In the genomic region with DNA sequence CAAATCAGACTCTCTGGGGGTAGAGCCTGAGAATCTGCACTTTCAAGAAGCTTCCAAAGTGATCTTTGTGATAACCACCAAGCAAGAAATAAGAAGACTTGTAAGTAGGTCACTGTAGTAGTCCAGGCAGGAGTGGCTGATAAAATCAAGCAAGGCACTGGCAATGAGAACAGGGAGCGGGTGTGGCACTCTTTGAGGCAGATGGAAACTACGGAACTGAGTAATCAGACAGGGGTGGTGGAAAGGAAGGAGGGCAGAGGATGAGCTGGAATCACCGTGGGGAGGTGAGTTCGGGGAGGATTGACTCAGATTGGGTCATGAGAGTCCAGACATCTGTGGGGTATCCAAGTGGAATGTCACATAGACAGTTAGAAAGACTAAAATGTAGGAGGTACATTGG, we compare ENCODE assay signal across 20 cellular contexts. TPM values are rescaled to one million over a fixed set of nuclear protein-coding genes. Genes with fewer than 3 reads are reported as not detected.
DNase-seq lines count a peak whose midpoint lies in the region; FAIRE-seq and TF ChIP-seq lines count a peak whose summit lies in the region.
"Had no signal": no experiment of that assay in that cellular context is flagged by ENCODE, and none has a peak within 500 bp of the region (broad histone marks: within the 10 kb centered on the region; RNA-seq: fewer than 3 reads in every experiment).

No MANE protein-coding gene starts in this region.

- BruUV-seq in MCF 10A (replicated peaks; lab: Mats Ljungman, UMichigan) (no TSS peak), mammary epithelial cell (replicated peaks; lab: Mats Ljungman, UMichigan) (no TSS peak)

- H3K9me3 Mint-ChIP-seq in MCF 10A (ENCODE audit: unreplicated experiment) (no peaks in the 10 kb centered on the region), glutamatergic neuron (ENCODE audit: unreplicated experiment) (peaks cover 3% of the 10 kb centered on the region), neural progenitor cell (no peaks in the 10 kb centered on the region)
- H3K9me3 Mint-ChIP-seq: CD8-positive, alpha-beta memory T cell; IgD-negative memory B cell had no signal

- H2AFZ ChIP-seq in mammary epithelial cell (ENCODE audit: low read depth, low read length): no peak overlapping the region
- H2AFZ ChIP-seq in Karpas-422 (ENCODE audit: low read length): no peak overlapping the region
- no peak overlapping the region for H2AFZ ChIP-seq in neural progenitor cell (replicated peaks)

- no peak for TF ChIP-seq POLR2A in breast epithelium (IDR thresholded peaks at IDR 0.05)

- no peak for FAIRE-seq in urothelium cell line (lab: Jason Lieb, UNC)
- FAIRE-seq: A204.1, D721Med had no signal

- no peaks in the 10 kb centered on the region for H3K36me3 Mint-ChIP-seq in MCF 10A (ENCODE audit: insufficient read depth, unreplicated experiment)
- no peaks in the 10 kb centered on the region for H3K36me3 Mint-ChIP-seq in glutamatergic neuron (ENCODE audit: unreplicated experiment)
- no peaks in the 10 kb centered on the region for H3K36me3 Mint-ChIP-seq in neural progenitor cell
- H3K36me3 Mint-ChIP-seq: CD8-positive, alpha-beta memory T cell had no signal

- no peaks in the 10 kb centered on the region for H3K27me3 Mint-ChIP-seq in MCF 10A (ENCODE audit: insufficient read depth, unreplicated experiment)
- H3K27me3 Mint-ChIP-seq in glutamatergic neuron (ENCODE audit: unreplicated experiment): peaks cover 15% of the 10 kb centered on the region
- peaks cover 13% of the 10 kb centered on the region for H3K27me3 Mint-ChIP-seq in neural progenitor cell (ENCODE audit: insufficient read depth, low read depth)

- no peak for TF ChIP-seq CTCF in MCF 10A (IDR thresholded peaks at IDR 0.05; ENCODE audit: unreplicated experiment)
- no peak for TF ChIP-seq CTCF in breast epithelium (IDR thresholded peaks at IDR 0.05)
- no peak for TF ChIP-seq CTCF in mammary epithelial cell (conservative IDR thresholded peaks at IDR 0.05 in 1 of 2, IDR thresholded peaks at IDR 0.05 in 1 of 2; ENCODE audit: extremely low read depth in 1 of 2, insufficient read depth in 1 of 2, low read depth in 1 of 2, low read length in 2 of 2)
- TF ChIP-seq CTCF in glutamatergic neuron (IDR thresholded peaks at IDR 0.05; ENCODE audit: partially characterized antibody, unreplicated experiment): no peak
- TF ChIP-seq CTCF in neural progenitor cell (IDR thresholded peaks at IDR 0.05): no peak

- H4K20me1 ChIP-seq in mammary epithelial cell (ENCODE audit: insufficient read depth, low read length): no peaks in the 10 kb centered on the region
- peaks cover 5% of the 10 kb centered on the region; the same call in 1 of the 2 replicates for H4K20me1 ChIP-seq in Karpas-422 (ENCODE audit: insufficient read depth, low read depth, low read length)
- no peaks in the 10 kb centered on the region for H4K20me1 ChIP-seq in neural progenitor cell (ENCODE audit: low read depth)

- WGBS in mammary epithelial cell (ENCODE audit: low coverage, missing lambda C conversion rate): 39% methylated on average over 4 of the region's 4 CpGs

- H3K9me3 ChIP-seq in breast epithelium (no peaks in the 10 kb centered on the region), mammary epithelial cell (replicated peaks; ENCODE audit: insufficient read depth, low read length) (no peaks in the 10 kb centered on the region), Karpas-422 (ENCODE audit: low read length) (no peaks in the 10 kb centered on the region), neural progenitor cell (ENCODE audit: low read depth) (no peaks in the 10 kb centered on the region)
- H3K9me3 ChIP-seq: BLaER1 treated with 17β-estradiol and CSF1 and Interleukin-3, amounts not matched to agents 10 nM and 100 nM had no signal

- dilution Hi-C loops in mammary epithelial cell (cut with HindIII; ENCODE audit: low sequenced_read_pairs): loop anchor here (5.0 kb wide), 1 partner anchor 587 kb away; no protein-coding TSS in a partner anchor

- no peaks in the 10 kb centered on the region for H3K9me2 ChIP-seq in Karpas-422 (replicated peaks; ENCODE audit: insufficient read depth, low read length)

- CTCF ChIA-PET in MCF 10A (lab: Yijun Ruan, JAX): interaction anchor here (0.6 to 6.8 kb wide), 10 partner anchors 8 to 685 kb away, joined by 3 to 245 read pairs (median 34); no protein-coding TSS in a partner anchor
- CTCF ChIA-PET in mammary epithelial cell (lab: Charles Lee; ENCODE audit: low non-redundant PET): interaction anchor here (0.7 kb wide), 2 partner anchors 29 to 30 kb away, joined by 5 to 15 read pairs; no protein-coding TSS in a partner anchor

- intact Hi-C loops in MCF 10A (cut with micrococcal nuclease): loop anchor here (2.0 to 10.0 kb wide), 2 partner anchors 601 to 689 kb away; no protein-coding TSS in a partner anchor
- intact Hi-C loops in breast epithelium (cut with DNase I; ENCODE audit: low total_unique reads): no loop called here
- intact Hi-C loops in mammary epithelial cell (cut with micrococcal nuclease): loop anchor here (2.0 to 10.0 kb wide), 7 partner anchors 207 to 1532 kb away; a partner anchor contains a TSS

- POLR2A ChIA-PET in MCF 10A (lab: Yijun Ruan, JAX): interaction anchor here (0.6 to 6.4 kb wide), 9 partner anchors 29 to 706 kb away, joined by 3 to 90 read pairs (median 3); a partner anchor contains a TSS

- H3K4me3 Mint-ChIP-seq in MCF 10A (ENCODE audit: unreplicated experiment) (no peak overlapping the region), glutamatergic neuron (ENCODE audit: unreplicated experiment) (peak overlapping the region; percentile 22), neural progenitor cell (no peak overlapping the region)

- H3K36me3 ChIP-seq in breast epithelium (no peaks in the 10 kb centered on the region), mammary epithelial cell (ENCODE audit: insufficient read depth, low read length) (no peaks in the 10 kb centered on the region), Karpas-422 (ENCODE audit: insufficient read depth, low read length) (no peaks in the 10 kb centered on the region), neural progenitor cell (no peaks in the 10 kb centered on the region)
- H3K36me3 ChIP-seq: BLaER1 treated with 17β-estradiol and CSF1 and Interleukin-3, amounts not matched to agents 10 nM and 100 nM had no signal

- DNase-seq in MCF 10A (ENCODE audit: unreplicated experiment): no peak
- DNase-seq in breast epithelium (ENCODE audit: low spot score in 2 of 2): no peak
- DNase-seq in mammary epithelial cell: peak; percentile 84
- DNase-seq in glutamatergic neuron: no peak
- no peak for DNase-seq in Karpas-422
- no peak for DNase-seq in neural progenitor cell (ENCODE audit: low spot score)
- DNase-seq in GM19240 (ENCODE audit: insufficient read length, low spot score): no peak
- no peak for DNase-seq in urothelium cell line (ENCODE audit: low spot score)
- DNase-seq: CD8-positive, alpha-beta memory T cell; H7; Kasumi-1; NCI-H1105 treated with DMSO at 0.1 percent for 48 hours; NCI-H1694; NCI-H2081 treated with DMSO at 0.1 percent for 48 hours; NCI-H82 had no signal

- in situ Hi-C loops in mammary epithelial cell (cut with MboI; ENCODE audit: low sequenced_read_pairs in 2 of 2): loop anchor here (5.0 to 25.0 kb wide), 5 partner anchors 332 to 1117 kb away; a partner anchor contains a TSS

- H3K27ac Mint-ChIP-seq in MCF 10A (ENCODE audit: low read depth, unreplicated experiment) (peak overlapping the region; percentile 13), glutamatergic neuron (ENCODE audit: unreplicated experiment) (peak overlapping the region; percentile 39), neural progenitor cell (no peak overlapping the region)

- no peaks in the 10 kb centered on the region for H3K4me1 ChIP-seq in breast epithelium
- H3K4me1 ChIP-seq in mammary epithelial cell (ENCODE audit: insufficient read depth, low read length): peaks cover 24% of the 10 kb centered on the region
- H3K4me1 ChIP-seq in Karpas-422 (ENCODE audit: low read length): peaks cover 7% of the 10 kb centered on the region
- H3K4me1 ChIP-seq in neural progenitor cell: peaks cover 8% of the 10 kb centered on the region

- peaks cover 38% of the 10 kb centered on the region for H3K4me1 Mint-ChIP-seq in MCF 10A (ENCODE audit: insufficient read depth, unreplicated experiment)
- peaks cover 9% of the 10 kb centered on the region for H3K4me1 Mint-ChIP-seq in glutamatergic neuron (ENCODE audit: low read depth, unreplicated experiment)
- peaks cover 18% of the 10 kb centered on the region for H3K4me1 Mint-ChIP-seq in neural progenitor cell

- H3K4me3 ChIP-seq in breast epithelium (no peak overlapping the region), mammary epithelial cell (replicated peaks in 1 of 3; ENCODE audit: insufficient read depth in 1 of 3, low read depth in 2 of 3, low read length in 3 of 3) (no peak overlapping the region), Karpas-422 (ENCODE audit: low read length) (no peak overlapping the region), neural progenitor cell (no peak overlapping the region)
- H3K4me3 ChIP-seq: BLaER1 treated with 17β-estradiol and CSF1 and Interleukin-3, amounts not matched to agents 10 nM and 100 nM had no signal

- H3K27me3 ChIP-seq in breast epithelium (no peaks in the 10 kb centered on the region), mammary epithelial cell (ENCODE audit: insufficient read depth, low read length) (no peaks in the 10 kb centered on the region), Karpas-422 (ENCODE audit: low read length) (no peaks in the 10 kb centered on the region), neural progenitor cell (peaks cover 36% of the 10 kb centered on the region)

- H3K79me2 ChIP-seq in mammary epithelial cell (ENCODE audit: insufficient read depth, low read length) (no peaks in the 10 kb centered on the region), Karpas-422 (ENCODE audit: low read length) (no peaks in the 10 kb centered on the region), neural progenitor cell (ENCODE audit: low read depth) (no peaks in the 10 kb centered on the region)

- no peaks in the 10 kb centered on the region for H3F3A ChIP-seq in neural progenitor cell (ENCODE audit: low read depth)

- H3K4me2 ChIP-seq in mammary epithelial cell (ENCODE audit: insufficient read depth, low read depth, low read length) (no peak overlapping the region), Karpas-422 (ENCODE audit: low read depth, low read length, poor library complexity, severe bottlenecking) (no peak overlapping the region), neural progenitor cell (no peak overlapping the region)
- H3K4me2 ChIP-seq: BLaER1 treated with 17β-estradiol and CSF1 and Interleukin-3, amounts not matched to agents 10 nM and 100 nM had no signal

- no peak overlapping the region for H3K9ac ChIP-seq in mammary epithelial cell (ENCODE audit: insufficient read depth, low read length)
- no peak overlapping the region for H3K9ac ChIP-seq in Karpas-422 (ENCODE audit: low read length)
- H3K9ac ChIP-seq in neural progenitor cell: no peak overlapping the region
- H3K9ac ChIP-seq: BLaER1 treated with 17β-estradiol and CSF1 and Interleukin-3, amounts not matched to agents 10 nM and 100 nM had no signal

- H3K27ac ChIP-seq in breast epithelium: no peak overlapping the region
- no peak overlapping the region for H3K27ac ChIP-seq in mammary epithelial cell (ENCODE audit: insufficient read depth, low read depth, low read length)
- H3K27ac ChIP-seq in Karpas-422 (ENCODE audit: low read length): no peak overlapping the region
- no peak overlapping the region for H3K27ac ChIP-seq in neural progenitor cell
- H3K27ac ChIP-seq: BLaER1 treated with 17β-estradiol and CSF1 and Interleukin-3, amounts not matched to agents 10 nM and 100 nM; HL-60 had no signal

RNA-seq across cellular contexts. Expression of a gene that starts 44.4 kb away (rescaled TPM):
- total RNA-seq in MCF 10A (2022) (2.4 and 2.6 TPM in 2 replicates), breast epithelium (10 to 100 TPM in 1 of 3 donors, 1 to 10 TPM in 2; 7.5 to 21.4 (median 8.2) TPM), mammary epithelial cell (1 to 10 TPM in 1 of 2 donors, under 1 TPM in 1; 0.61 to 3.2 TPM), glutamatergic neuron (ENCODE audit: unreplicated experiment) (4.9 TPM), neural progenitor cell (ENCODE audit: low replicate concordance) (13.4 and 16.7 TPM in 2 replicates)
- polyA plus RNA-seq in mammary epithelial cell: 0.48 TPM
- polyA minus RNA-seq in mammary epithelial cell: 1.1 TPM
- 7.9 and 11.9 TPM in 2 replicates for total RNA-seq in Karpas-422 (2014; rRNA removed; shearing (Covaris generic); ENCODE audit: low replicate concordance)
